21 cellular contexts compared by ENCODE assay signal in the genomic region with DNA sequence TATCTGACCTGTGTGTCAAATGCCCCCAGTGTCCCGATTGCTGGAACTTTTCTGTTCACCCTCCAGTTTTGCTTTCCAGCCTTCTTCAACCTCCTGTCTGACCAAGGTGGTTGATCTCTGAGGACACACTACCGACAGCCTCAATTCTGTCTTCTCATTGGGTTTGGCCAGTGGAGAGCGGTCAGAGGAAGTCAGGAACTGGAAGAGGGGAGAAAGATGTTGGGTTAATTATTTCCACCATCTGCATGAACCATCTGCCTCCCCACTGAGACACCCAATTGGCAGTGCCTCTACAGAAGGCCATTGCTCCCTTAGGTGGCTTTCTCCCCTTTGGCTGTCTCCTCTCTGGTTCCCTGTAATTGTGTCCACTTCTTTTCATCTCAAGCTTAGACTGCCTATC.
"Had no signal": no experiment of that assay in that cellular context is flagged by ENCODE, and none has a peak within 500 bp of the region (broad histone marks: within the 10 kb centered on the region; RNA-seq: fewer than 3 reads in every experiment).

No MANE protein-coding gene starts in this region.

- H3K4me3 ChIP-seq: breast epithelium, coronary artery, left lung, suprapubic skin, upper lobe of right lung had no signal

- H3K9me3 Mint-ChIP-seq: activated B cell treated with CpG ODN at 0.5 μM for 24 hours; activated CD4-positive, alpha-beta memory T cell treated with anti-CD3 and anti-CD28 coated beads, Interleukin-2, amount 10 ng/mL, durations not matched to agents 7 days and 5 days; activated naive CD4-positive, alpha-beta T cell treated with anti-CD3 and anti-CD28 coated beads, Interleukin-2, amount 10 ng/mL, durations not matched to agents 7 days and 5 days; activated T-helper 17 cell treated with anti-CD3 and anti-CD28 coated beads, Interleukin-2, amount 50 U/mL, for 72 hours had no signal

- H3K4me3 Mint-ChIP-seq: activated B cell treated with CpG ODN at 0.5 μM for 24 hours; activated CD4-positive, alpha-beta memory T cell treated with anti-CD3 and anti-CD28 coated beads, Interleukin-2, amount 10 ng/mL, durations not matched to agents 7 days and 5 days; activated CD8-positive, alpha-beta memory T cell treated with anti-CD3 and anti-CD28 coated beads, Interleukin-2, amount 10 ng/mL, durations not matched to agents 7 days and 5 days; activated naive CD4-positive, alpha-beta T cell treated with anti-CD3 and anti-CD28 coated beads, Interleukin-2, amount 10 ng/mL, durations not matched to agents 7 days and 5 days; activated T-helper 17 cell treated with anti-CD3 and anti-CD28 coated beads, Interleukin-2, amount 50 U/mL, for 72 hours had no signal

- H3K27me3 ChIP-seq: left lung, suprapubic skin, upper lobe of right lung had no signal

- H3K36me3 Mint-ChIP-seq: activated CD8-positive, alpha-beta memory T cell treated with anti-CD3 and anti-CD28 coated beads, Interleukin-2, amount 10 ng/mL, durations not matched to agents 7 days and 5 days; activated naive CD4-positive, alpha-beta T cell treated with anti-CD3 and anti-CD28 coated beads, Interleukin-2, amount 10 ng/mL, durations not matched to agents 7 days and 5 days had no signal

- H3K27ac ChIP-seq: coronary artery, left lung, upper lobe of right lung had no signal

- H3K27ac Mint-ChIP-seq: activated B cell treated with CpG ODN at 0.5 μM for 24 hours; activated CD4-positive, alpha-beta memory T cell treated with anti-CD3 and anti-CD28 coated beads, Interleukin-2, amount 10 ng/mL, durations not matched to agents 7 days and 5 days; activated CD8-positive, alpha-beta memory T cell treated with anti-CD3 and anti-CD28 coated beads, Interleukin-2, amount 10 ng/mL, durations not matched to agents 7 days and 5 days; activated naive CD4-positive, alpha-beta T cell treated with anti-CD3 and anti-CD28 coated beads, Interleukin-2, amount 10 ng/mL, durations not matched to agents 7 days and 5 days; activated T-helper 17 cell treated with anti-CD3 and anti-CD28 coated beads, Interleukin-2, amount 50 U/mL, for 72 hours had no signal

- DNase-seq: activated B cell treated with CpG ODN at 0.5 μM for 24 hours; activated CD4-positive, alpha-beta memory T cell treated with anti-CD3 and anti-CD28 coated beads, Interleukin-2, amount 10 ng/mL, durations not matched to agents 7 days and 5 days; activated CD4-positive, alpha-beta T cell treated with anti-CD3 and anti-CD28 coated beads for 4 hours; activated CD8-positive, alpha-beta memory T cell treated with anti-CD3 and anti-CD28 coated beads, Interleukin-2, amount 10 ng/mL, durations not matched to agents 7 days and 5 days; activated naive CD4-positive, alpha-beta T cell treated with anti-CD3 and anti-CD28 coated beads, Interleukin-2, amount 10 ng/mL, durations not matched to agents 7 days and 5 days; activated T-cell treated with anti-CD3 and anti-CD28 coated beads, Interleukin-2, amount 50 U/mL, for 1 hour; foreskin melanocyte; hypothalamus; islet precursor cell; left lung; midbrain; occipital lobe; posterior cingulate gyrus; stimulated activated CD4-positive, alpha-beta T cell treated with anti-CD3 and anti-CD28 coated beads, Interleukin-2, amount 100 ng/mL, for 24 hours; stimulated activated naive CD8-positive, alpha-beta T cell treated with anti-CD3 and anti-CD28 coated beads, Interleukin-15, Interleukin-2, amounts not matched to agents 100 U/mL and 50 U/mL, for 24 hours; T-helper 9 cell; upper lobe of right lung had no signal

- ATAC-seq: activated CD8-positive, alpha-beta memory T cell treated with anti-CD3 and anti-CD28 coated beads, Interleukin-2, amount 10 ng/mL, durations not matched to agents 7 days and 5 days; activated T-helper 17 cell treated with anti-CD3 and anti-CD28 coated beads, Interleukin-2, amount 50 U/mL, for 72 hours; left lung; stimulated activated naive CD8-positive, alpha-beta T cell treated with anti-CD3 and anti-CD28 coated beads, Interleukin-15, Interleukin-2, amounts not matched to agents 100 U/mL and 50 U/mL, for 24 hours had no signal

- H3K36me3 ChIP-seq: breast epithelium, left lung, suprapubic skin, upper lobe of right lung had no signal

- H3K9me3 ChIP-seq: breast epithelium, left lung, suprapubic skin, upper lobe of right lung had no signal
